In the genomic region with DNA sequence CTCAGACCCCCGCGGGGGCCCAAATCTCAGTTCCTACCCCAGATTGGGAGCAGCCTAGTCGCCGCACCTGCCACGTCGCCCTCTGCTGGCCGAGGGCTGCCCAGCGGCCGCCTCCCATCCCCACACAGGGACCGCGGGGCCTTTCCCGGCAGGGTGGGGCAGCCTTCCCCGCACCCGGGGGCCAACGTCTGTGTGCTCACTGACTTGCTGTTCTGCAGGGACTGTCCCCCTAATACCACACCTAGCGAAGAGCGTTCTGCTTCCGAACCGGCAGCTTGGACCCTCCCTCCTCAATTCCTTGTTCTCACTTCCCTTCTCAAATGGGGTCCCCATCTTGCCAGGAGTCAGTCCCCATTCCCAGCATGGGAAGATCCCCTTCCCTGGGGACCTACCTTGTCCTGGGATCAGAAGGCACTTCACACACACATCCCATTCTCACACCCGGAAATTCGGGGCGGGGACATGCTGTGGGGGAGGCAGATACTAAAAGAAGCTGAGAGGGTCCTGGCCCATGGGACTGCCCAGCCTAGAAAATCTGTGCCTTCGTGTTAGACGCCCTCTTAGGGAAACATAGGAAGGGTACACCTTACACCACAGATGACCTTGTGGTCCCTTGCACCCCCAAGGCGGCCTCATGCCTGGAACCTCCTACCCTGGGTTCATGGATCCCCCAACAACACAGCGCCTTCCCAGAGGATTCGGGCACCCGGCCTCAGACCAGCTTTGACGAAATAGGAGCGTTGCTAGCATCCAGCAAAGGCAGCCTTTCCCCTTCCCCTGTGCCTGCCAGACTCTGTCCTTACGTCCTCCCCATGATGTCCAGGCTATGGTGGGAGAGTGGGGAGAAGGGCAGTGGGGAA, we compare ENCODE assay signal across 8 cellular contexts. TPM values are rescaled to one million over a fixed set of nuclear protein-coding genes. Genes with fewer than 3 reads are reported as not detected.
DNase-seq lines count a peak whose midpoint lies in the region; ATAC-seq and TF ChIP-seq lines count a peak whose summit lies in the region.

No MANE protein-coding gene starts in this region.

- intact Hi-C loops in CD4-positive, alpha-beta T cell (cut with DNase I, micrococcal nuclease), result no loop called here
- intact Hi-C loops in posterior vena cava (cut with DNase I), result no loop called here

- H3K27me3 Mint-ChIP-seq in CD4-positive, alpha-beta T cell, result no peaks in the 10 kb centered on the region

- H3K9me3 ChIP-seq in CD4-positive, alpha-beta T cell (ENCODE audit: control insufficient read depth, low read length), result no peaks in the 10 kb centered on the region
- H3K9me3 ChIP-seq in gastroesophageal sphincter, result no peaks in the 10 kb centered on the region

- no peaks in the 10 kb centered on the region for H3K36me3 Mint-ChIP-seq in CD4-positive, alpha-beta T cell (ENCODE audit: low read depth)

- POLR2A ChIA-PET in CD4-positive, alpha-beta T cell (lab: Charles Lee), result no interaction called here

- peaks cover 0 to 22% (median 7%) of the 10 kb centered on the region in 3 donors for H3K4me1 ChIP-seq in gastroesophageal sphincter

- H3K36me3 ChIP-seq in gastroesophageal sphincter, result peaks cover 0 to 16% of the 10 kb centered on the region in 2 donors

- peaks cover 7% of the 10 kb centered on the region for H3K4me1 Mint-ChIP-seq in CD4-positive, alpha-beta T cell (ENCODE audit: low read depth)

- ATAC-seq in CD4-positive, alpha-beta T cell (ENCODE audit: poor library complexity), result peak; percentile 75
- ATAC-seq in gastroesophageal sphincter (peak; percentile 74), GM18867 (IDR thresholded peaks at IDR 0.05; ENCODE audit: unreplicated experiment) (no peak)

- TF ChIP-seq EP300 in gastroesophageal sphincter (IDR thresholded peaks at IDR 0.05), result no peak

- CTCF ChIA-PET in CD4-positive, alpha-beta T cell (lab: Charles Lee), result interaction anchor here (0.7 to 1.6 kb wide), 3 partner anchors 19 to 102 kb away, joined by 3 to 5 read pairs (median 4); no protein-coding TSS in a partner anchor

- no peak overlapping the region for H3K4me3 ChIP-seq in NB4 (ENCODE audit: low read depth, low read length)
- H3K4me3 ChIP-seq in gastroesophageal sphincter, result peak overlapping the region in 1 of 2 donors; percentile 12

- TF ChIP-seq CTCF in CD4-positive, alpha-beta T cell (IDR thresholded peaks at IDR 0.05), result peak; percentile 76
- peak; percentile 70 for TF ChIP-seq CTCF in NB4 (IDR thresholded peaks at IDR 0.05; ENCODE audit: low read depth, low read length)
- TF ChIP-seq CTCF in gastroesophageal sphincter (IDR thresholded peaks at IDR 0.05), result peak in 3 of 4 experiments; percentile 66 to 89 (median 75)

- DNase-seq in CD4-positive, alpha-beta T cell, result peak; percentile 27 to 65 (median 48)
- DNase-seq in NB4 (ENCODE audit: low read depth) (peak; percentile 37), posterior vena cava (ENCODE audit: low spot score) (peak; percentile 93), ureter (ENCODE audit: low spot score) (peak; percentile 59), NCI-H187 (lab: John Stamatoyannopoulos, UW) (no peak)
- DNase-seq in activated T-cell treated with anti-CD3 and anti-CD28 coated beads, Interleukin-2, amount 50 U/mL, for 48 hours, result peak; percentile 72 to 77

- no peak overlapping the region for H3K27ac ChIP-seq in CD4-positive, alpha-beta T cell (ENCODE audit: low read depth, low read length)
- peak overlapping the region in 3 of 4 donors; percentile 65 to 70 (median 70) for H3K27ac ChIP-seq in gastroesophageal sphincter

- no peaks in the 10 kb centered on the region for H3K27me3 ChIP-seq in CD4-positive, alpha-beta T cell (ENCODE audit: control insufficient read depth, insufficient read depth, low read length)
- peaks cover 14% of the 10 kb centered on the region for H3K27me3 ChIP-seq in gastroesophageal sphincter

- 9 to 81% methylated on average over 5 to 6 of the region's 31 CpGs for WGBS in gastroesophageal sphincter (ENCODE audit: low coverage in 1 of 2), 2 donors

- H3K27ac Mint-ChIP-seq in CD4-positive, alpha-beta T cell, result no peak overlapping the region

- no peak overlapping the region for H3K4me3 Mint-ChIP-seq in CD4-positive, alpha-beta T cell

- no peak for TF ChIP-seq POLR2A in NB4 (IDR thresholded peaks at IDR 0.05; ENCODE audit: extremely low read depth, insufficient read length)
- TF ChIP-seq POLR2A in gastroesophageal sphincter (IDR thresholded peaks at IDR 0.05), result no peak

- no peaks in the 10 kb centered on the region for H3K9me3 Mint-ChIP-seq in CD4-positive, alpha-beta T cell

RNA-seq across cellular contexts. Expression of a gene that starts 16.4 kb away (rescaled TPM):
- not detected for total RNA-seq in CD4-positive, alpha-beta T cell
- total RNA-seq in gastroesophageal sphincter (100 to 1,000 TPM in 3 of 4 donors, 10 to 100 TPM in 1; 77.4 to 133 (median 118) TPM), posterior vena cava (10 to 100 TPM; 74.4 to 95.7 TPM), ureter (46.8 TPM)

RNA-seq across cellular contexts. Expression of a gene that starts 27.8 kb away (rescaled TPM):
- total RNA-seq in CD4-positive, alpha-beta T cell, result 10 to 100 TPM; 14.2 to 14.5 TPM
- total RNA-seq in gastroesophageal sphincter, result 10 to 100 TPM in 2 of 4 donors, 1 to 10 TPM in 2; 6.5 to 17.9 (median 10.5) TPM
- total RNA-seq in posterior vena cava, result 10 to 100 TPM; 20.0 to 22.4 TPM
- total RNA-seq in ureter, result 40.6 TPM

RNA-seq across cellular contexts. Expression of a gene that starts 35.8 kb away (rescaled TPM):
- not detected for total RNA-seq in CD4-positive, alpha-beta T cell
- not detected for total RNA-seq in gastroesophageal sphincter
- total RNA-seq in posterior vena cava, result not detected
- not detected for total RNA-seq in ureter

Comparison
In these comparisons a context has a peak if more than half of its experiments do, and no peak if none do; other contexts are left out.
1. DNase-seq: peak in CD4-positive, alpha-beta T cell (10 of 10), NB4 (single experiment), activated T-cell treated with anti-CD3 and anti-CD28 coated beads, Interleukin-2, amount 50 U/mL, for 48 hours (2 of 2), posterior vena cava (single experiment) and ureter (single experiment); none in NCI-H187 (0 of 2).
2. RNA of a gene that starts 16.4 kb away (total RNA-seq): 77.4 to 133 TPM in gastroesophageal sphincter, 74.4 to 95.7 TPM in posterior vena cava and 46.8 TPM in ureter (single experiment); not detected in CD4-positive, alpha-beta T cell; every median in the first group is over 10 times any median in the second.
3. Peak in every context shown above with its lines, with median percentiles within 50 percentile points of each other: CTCF ChIP-seq.